34 cellular contexts compared by ENCODE assay signal in the genomic region with DNA sequence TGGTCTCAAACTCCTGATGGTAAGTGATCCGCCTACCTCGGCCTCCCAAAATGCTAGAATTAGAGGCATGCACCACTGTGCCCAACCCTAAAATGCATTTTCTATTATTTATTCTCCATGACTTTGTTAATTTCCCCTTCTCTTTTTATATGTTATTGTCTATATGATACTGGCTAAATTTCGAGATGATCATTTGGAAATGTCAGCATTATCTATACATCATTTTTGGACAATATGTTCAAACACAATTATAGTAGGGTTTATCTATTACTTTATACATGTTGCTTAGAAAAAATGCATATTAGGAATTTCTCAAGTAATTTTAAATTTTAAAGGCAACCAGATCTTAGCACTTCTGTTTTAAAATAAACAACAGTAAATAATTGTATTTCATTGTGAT.
"Had no signal": no experiment of that assay in that cellular context is flagged by ENCODE, and none has a peak within 500 bp of the region (broad histone marks: within the 10 kb centered on the region; RNA-seq: fewer than 3 reads in every experiment).

No MANE protein-coding gene starts in this region.

- H3K36me3 ChIP-seq: MG63 had no signal

- H3K4me3 ChIP-seq: MG63 had no signal

- H3K9me3 ChIP-seq: MG63 had no signal

- H3K27me3 ChIP-seq: MG63 had no signal

- DNase-seq: Karpas-422, Kasumi-1, MG63, MM.1S, NCI-H1048, NCI-H1092, NCI-H1092 treated with DMSO at 0.1 percent for 48 hours, NCI-H1105, NCI-H1105 treated with DMSO at 0.1 percent for 48 hours, NCI-H1417, NCI-H1417 treated with DMSO at 0.1 percent for 48 hours, NCI-H1436, NCI-H1436 treated with DMSO at 0.1 percent for 48 hours, NCI-H146, NCI-H1694, NCI-H1694 treated with DMSO at 0.1 percent for 48 hours, NCI-H187, NCI-H187 treated with DMSO at 0.1 percent for 48 hours, NCI-H1930, NCI-H2029, NCI-H2029 treated with DMSO at 0.1 percent for 48 hours, NCI-H2081, NCI-H2081 treated with DMSO at 0.1 percent for 48 hours, NCI-H2107, NCI-H2171, NCI-H2171 treated with DMSO at 0.1 percent for 48 hours, NCI-H2227 treated with DMSO at 0.1 percent for 48 hours, NCI-H226, NCI-H345, NCI-H446, NCI-H446 treated with DMSO at 0.1 percent for 48 hours, NCI-H510A, NCI-H510A treated with DMSO at 0.1 percent for 48 hours, NCI-H524 had no signal
